ENCODE assay signal across 19 cellular contexts in genomic region chr4:6788123-6788522, GRCh38. TPM values are rescaled to one million over a fixed set of nuclear protein-coding genes. Genes with fewer than 3 reads are reported as not detected.
DNase-seq lines count a peak whose midpoint lies in the region; ATAC-seq, FAIRE-seq and TF ChIP-seq lines count a peak whose summit lies in the region.
"Had no signal": no experiment of that assay in that cellular context is flagged by ENCODE, and none has a peak within 500 bp of the region (broad histone marks: within the 10 kb centered on the region; RNA-seq: fewer than 3 reads in every experiment).

No MANE protein-coding gene starts in this region.

- FAIRE-seq in H54 (lab: Jason Lieb, UNC), result no peak
- FAIRE-seq: endometrium, frontal cortex, pancreas had no signal

- H3K4me1 ChIP-seq in CD4-positive, CD25-positive, alpha-beta regulatory T cell (ENCODE audit: control insufficient read depth, insufficient read depth, low read length, poor library complexity, severe bottlenecking), result peaks cover 28% of the 10 kb centered on the region
- peaks cover 7% of the 10 kb centered on the region for H3K4me1 ChIP-seq in IMR-90 (ENCODE audit: control insufficient read depth, insufficient read depth, low read length)
- H3K4me1 ChIP-seq: BE2C had no signal

- H3K36me3 Mint-ChIP-seq in CD4-positive, CD25-positive, alpha-beta regulatory T cell, result peaks cover 19% of the 10 kb centered on the region
- peaks cover 45% of the 10 kb centered on the region for H3K36me3 Mint-ChIP-seq in activated CD4-positive, alpha-beta memory T cell treated with anti-CD3 and anti-CD28 coated beads, Interleukin-2, amount 10 ng/mL, durations not matched to agents 7 days and 5 days (ENCODE audit: low read depth)
- H3K36me3 Mint-ChIP-seq in natural killer cell treated with Interleukin-12 subunit alpha and Interleukin-12 subunit beta and Interleukin-15 and Interleukin-18, amount 100 ng/mL, for 72 hours, result peaks cover 8% of the 10 kb centered on the region

- no peak overlapping the region for H3K23ac ChIP-seq in IMR-90 (ENCODE audit: low read depth, low read length)

- no peaks in the 10 kb centered on the region for H3K9me3 Mint-ChIP-seq in CD4-positive, CD25-positive, alpha-beta regulatory T cell
- peaks cover 3% of the 10 kb centered on the region for H3K9me3 Mint-ChIP-seq in activated CD4-positive, alpha-beta memory T cell treated with anti-CD3 and anti-CD28 coated beads, Interleukin-2, amount 10 ng/mL, durations not matched to agents 7 days and 5 days
- no peaks in the 10 kb centered on the region for H3K9me3 Mint-ChIP-seq in natural killer cell treated with Interleukin-12 subunit alpha and Interleukin-12 subunit beta and Interleukin-15 and Interleukin-18, amount 100 ng/mL, for 72 hours
- H3K9me3 Mint-ChIP-seq: activated naive CD4-positive, alpha-beta T cell treated with anti-CD3 and anti-CD28 coated beads, Interleukin-2, amount 50 U/mL, for 24 hours had no signal

- no peaks in the 10 kb centered on the region for H3K27me3 ChIP-seq in CD4-positive, CD25-positive, alpha-beta regulatory T cell (ENCODE audit: control insufficient read depth, insufficient read depth, low read length)
- no peaks in the 10 kb centered on the region for H3K27me3 ChIP-seq in IMR-90 (ENCODE audit: control insufficient read depth, insufficient read depth, low read length)
- H3K27me3 ChIP-seq: BE2C, pancreas, suprapubic skin had no signal

- H3K56ac ChIP-seq in IMR-90 (ENCODE audit: extremely low read depth, insufficient read depth, low read length), result no peak overlapping the region

- H3K27me3 Mint-ChIP-seq in CD4-positive, CD25-positive, alpha-beta regulatory T cell, result no peaks in the 10 kb centered on the region
- H3K27me3 Mint-ChIP-seq in activated CD4-positive, alpha-beta memory T cell treated with anti-CD3 and anti-CD28 coated beads, Interleukin-2, amount 10 ng/mL, durations not matched to agents 7 days and 5 days, result no peaks in the 10 kb centered on the region
- H3K27me3 Mint-ChIP-seq in natural killer cell treated with Interleukin-12 subunit alpha and Interleukin-12 subunit beta and Interleukin-15 and Interleukin-18, amount 100 ng/mL, for 72 hours, result no peaks in the 10 kb centered on the region
- H3K27me3 Mint-ChIP-seq: activated naive CD4-positive, alpha-beta T cell treated with anti-CD3 and anti-CD28 coated beads, Interleukin-2, amount 50 U/mL, for 24 hours had no signal

- CTCF ChIA-PET in IMR-90 (lab: Yijun Ruan, JAX), result interaction anchor here (0.7 kb wide), 1 partner anchor 406 kb away, joined by 3 read pairs; no protein-coding TSS in a partner anchor
- CTCF ChIA-PET in activated CD4-positive, alpha-beta memory T cell treated with anti-CD3 and anti-CD28 coated beads, Interleukin-2, amount 10 ng/mL, durations not matched to agents 7 days and 5 days (lab: Charles Lee), result interaction anchor here (0.5 to 1.4 kb wide), 2 partner anchors 71 to 85 kb away, joined by 3 to 4 read pairs; no protein-coding TSS in a partner anchor

- TF ChIP-seq RAD21 in IMR-90 (IDR thresholded peaks at IDR 0.05; ENCODE audit: low read length), result no peak

- no peak overlapping the region for H2AK9ac ChIP-seq in IMR-90 (replicated peaks; ENCODE audit: low read depth, low read length, poor library complexity)

- no peak overlapping the region for H2BK20ac ChIP-seq in IMR-90 (ENCODE audit: low read depth, low read length)

- H3K9me1 ChIP-seq in IMR-90 (ENCODE audit: insufficient read depth, low read length), result peaks cover 17% of the 10 kb centered on the region

- no peak overlapping the region for H2BK120ac ChIP-seq in IMR-90 (ENCODE audit: low read depth, low read length)

- DNase-seq in CD4-positive, CD25-positive, alpha-beta regulatory T cell, result no peak
- no peak for DNase-seq in IMR-90
- peak; percentile 33 for DNase-seq in activated CD4-positive, alpha-beta memory T cell treated with anti-CD3 and anti-CD28 coated beads, Interleukin-2, amount 10 ng/mL, durations not matched to agents 7 days and 5 days
- no peak for DNase-seq in natural killer cell treated with Interleukin-12 subunit alpha and Interleukin-12 subunit beta and Interleukin-15 and Interleukin-18, amount 100 ng/mL, for 72 hours (ENCODE audit: low spot score)
- no peak for DNase-seq in ureter (ENCODE audit: low spot score)
- DNase-seq in H54 (ENCODE audit: insufficient read length, low spot score), result no peak
- DNase-seq: activated CD4-positive, alpha-beta T cell treated with anti-CD3 and anti-CD28 coated beads, Interleukin-2, amount 50 U/mL, for 1 hour; BE2C; caudate nucleus; HCEC 1CT; NCI-H1930; NCI-H774; pancreas had no signal

- H4K8ac ChIP-seq in IMR-90 (ENCODE audit: low read depth in 2 of 2, low read length in 2 of 2), result no peak overlapping the region

- WGBS in IMR-90 (ENCODE audit: extremely low coverage in 2 of 2, insufficient read length in 1 of 2), 2 experiments, result 30% methylated on average over 2 of the region's 7 CpGs; no CpG with 5 or more reads in 1 of the 2 experiments

- H4K91ac ChIP-seq in IMR-90 (ENCODE audit: insufficient read depth, low read depth, low read length), result no peak overlapping the region

- no peak overlapping the region for H3K18ac ChIP-seq in IMR-90 (ENCODE audit: low read depth, low read length)

- dilution Hi-C loops in IMR-90 (cut with HindIII; ENCODE audit: low sequenced_read_pairs, unreplicated experiment), result no loop called here

- no peak overlapping the region for H2AK5ac ChIP-seq in IMR-90 (ENCODE audit: low read depth, low read length)

- H3K4me3 Mint-ChIP-seq in CD4-positive, CD25-positive, alpha-beta regulatory T cell, result peak overlapping the region; percentile 24 to 79 (median 49)
- no peak overlapping the region for H3K4me3 Mint-ChIP-seq in activated CD4-positive, alpha-beta memory T cell treated with anti-CD3 and anti-CD28 coated beads, Interleukin-2, amount 10 ng/mL, durations not matched to agents 7 days and 5 days
- H3K4me3 Mint-ChIP-seq in natural killer cell treated with Interleukin-12 subunit alpha and Interleukin-12 subunit beta and Interleukin-15 and Interleukin-18, amount 100 ng/mL, for 72 hours, result peak overlapping the region; percentile 37

- peaks cover 19 to 74% of the 10 kb centered on the region in 2 experiments for H3K79me1 ChIP-seq in IMR-90 (ENCODE audit: low read depth in 1 of 2, low read length in 2 of 2)

- H4K5ac ChIP-seq in IMR-90 (ENCODE audit: low read depth, low read length), result peak overlapping the region; percentile 39; the same call in 1 of the 2 replicates

- H2BK15ac ChIP-seq in IMR-90 (ENCODE audit: low read depth, low read length), result no peak overlapping the region

- intact Hi-C loops in IMR-90 (cut with micrococcal nuclease), result loop anchor here (10.0 kb wide), 1 partner anchor 197 kb away; no protein-coding TSS in a partner anchor

- no peak overlapping the region for H3K27ac ChIP-seq in CD4-positive, CD25-positive, alpha-beta regulatory T cell (ENCODE audit: insufficient read depth, low read length, poor library complexity, severe bottlenecking)
- no peak overlapping the region for H3K27ac ChIP-seq in IMR-90 (ENCODE audit: insufficient read depth, low read length)
- H3K27ac ChIP-seq: pancreas, suprapubic skin had no signal

- peak overlapping the region; percentile 37 for H3K4me3 ChIP-seq in CD4-positive, CD25-positive, alpha-beta regulatory T cell (ENCODE audit: low read depth, low read length)
- no peak overlapping the region for H3K4me3 ChIP-seq in IMR-90 (ENCODE audit: insufficient read depth, low read depth, low read length)
- H3K4me3 ChIP-seq: pancreas, suprapubic skin had no signal

- no peaks in the 10 kb centered on the region for H3K9me3 ChIP-seq in CD4-positive, CD25-positive, alpha-beta regulatory T cell (ENCODE audit: control insufficient read depth in 2 of 2, low read length in 2 of 2)
- no peaks in the 10 kb centered on the region for H3K9me3 ChIP-seq in IMR-90 (ENCODE audit: control insufficient read depth, insufficient read depth, low read length)
- H3K9me3 ChIP-seq: BE2C, pancreas, suprapubic skin had no signal

- peak overlapping the region; percentile 12 to 83 (median 16) for H3K27ac Mint-ChIP-seq in CD4-positive, CD25-positive, alpha-beta regulatory T cell
- peak overlapping the region; percentile 53 for H3K27ac Mint-ChIP-seq in activated CD4-positive, alpha-beta memory T cell treated with anti-CD3 and anti-CD28 coated beads, Interleukin-2, amount 10 ng/mL, durations not matched to agents 7 days and 5 days
- H3K27ac Mint-ChIP-seq in natural killer cell treated with Interleukin-12 subunit alpha and Interleukin-12 subunit beta and Interleukin-15 and Interleukin-18, amount 100 ng/mL, for 72 hours, result peak overlapping the region; percentile 31 to 63

- peaks cover 38 to 69% (median 54%) of the 10 kb centered on the region in 4 donors for H3K4me1 Mint-ChIP-seq in CD4-positive, CD25-positive, alpha-beta regulatory T cell
- peaks cover 60% of the 10 kb centered on the region for H3K4me1 Mint-ChIP-seq in activated CD4-positive, alpha-beta memory T cell treated with anti-CD3 and anti-CD28 coated beads, Interleukin-2, amount 10 ng/mL, durations not matched to agents 7 days and 5 days
- H3K4me1 Mint-ChIP-seq in natural killer cell treated with Interleukin-12 subunit alpha and Interleukin-12 subunit beta and Interleukin-15 and Interleukin-18, amount 100 ng/mL, for 72 hours (ENCODE audit: low read depth in 2 of 2), result peaks cover 41 to 49% of the 10 kb centered on the region in 2 donors

- POLR2A ChIA-PET in IMR-90 (lab: Charles Lee; ENCODE audit: unreplicated experiment), result no interaction called here
- POLR2A ChIA-PET in activated CD4-positive, alpha-beta memory T cell treated with anti-CD3 and anti-CD28 coated beads, Interleukin-2, amount 10 ng/mL, durations not matched to agents 7 days and 5 days (lab: Charles Lee), result no interaction called here

- no peak for ATAC-seq in CD4-positive, CD25-positive, alpha-beta regulatory T cell (ENCODE audit: low read depth in 2 of 2)
- ATAC-seq in IMR-90 (ENCODE audit: low read depth) (no peak), GM19328 (IDR thresholded peaks at IDR 0.05; ENCODE audit: unreplicated experiment) (no peak), GM19467 (IDR thresholded peaks at IDR 0.05; ENCODE audit: unreplicated experiment) (no peak)
- no peak for ATAC-seq in natural killer cell treated with Interleukin-12 subunit alpha and Interleukin-12 subunit beta and Interleukin-15 and Interleukin-18, amount 100 ng/mL, for 72 hours
- ATAC-seq: pancreas had no signal

- H3K36me3 ChIP-seq in CD4-positive, CD25-positive, alpha-beta regulatory T cell (ENCODE audit: control insufficient read depth, insufficient read depth, low read length), result peaks cover 11% of the 10 kb centered on the region
- H3K36me3 ChIP-seq in IMR-90 (ENCODE audit: control insufficient read depth, insufficient read depth, low read length), result 0 out of 2 replicates have a peak, but pooled peaks cover 1% of the 10 kb centered on the region
- H3K36me3 ChIP-seq: pancreas had no signal

- peaks cover 78% of the 10 kb centered on the region for H4K20me1 ChIP-seq in IMR-90 (ENCODE audit: insufficient read depth, low read length)

- BruUV-seq in IMR-90 (replicated peaks; lab: Mats Ljungman, UMichigan), result no TSS peak

- H3K4me2 ChIP-seq in IMR-90 (ENCODE audit: low read depth, low read length), result no peak overlapping the region

- in situ Hi-C loops in IMR-90 (cut with MboI; ENCODE audit: low sequenced_read_pairs), result no loop called here

- H3K4ac ChIP-seq in IMR-90 (ENCODE audit: low read depth, low read length), result no peak overlapping the region

- TF ChIP-seq POLR2A in IMR-90 (IDR thresholded peaks at IDR 0.05; ENCODE audit: low read depth, low read length) (no peak), H54 (IDR thresholded peaks at IDR 0.05; ENCODE audit: low read depth, low read length) (no peak)

- H2AFZ ChIP-seq in IMR-90 (replicated peaks; ENCODE audit: low read length, poor library complexity), result no peak overlapping the region

- TF ChIP-seq CTCF in IMR-90 (conservative IDR thresholded peaks at IDR 0.05; ENCODE audit: low read depth, low read length), result no peak

- no peak overlapping the region for H2BK5ac ChIP-seq in IMR-90 (ENCODE audit: low read depth, low read length, poor library complexity, severe bottlenecking)

- no peak overlapping the region for H3K14ac ChIP-seq in IMR-90 (replicated peaks; ENCODE audit: low read depth, low read length)

- no peak overlapping the region for H3K9ac ChIP-seq in IMR-90 (ENCODE audit: low read depth, low read length)

RNA-seq across cellular contexts. Expression of gene KIAA0232, which starts 5.6 kb away (rescaled TPM):
- total RNA-seq in CD4-positive, CD25-positive, alpha-beta regulatory T cell, result 25.3 TPM
- 10 to 100 TPM in 2 of 4 donors, 1 to 10 TPM in 2; 5.6 to 16.7 (median 10.8) TPM for polyA plus RNA-seq in CD4-positive, CD25-positive, alpha-beta regulatory T cell
- total RNA-seq in IMR-90 (2012; rRNA removed) (19.5 and 23.1 TPM in 2 replicates), ureter (40.4 TPM)
- 5.8 and 6.8 TPM in 2 replicates for polyA plus RNA-seq in IMR-90 (2012; rRNA removed)
- 1.8 and 4.3 TPM in 2 replicates for polyA plus RNA-seq in IMR-90 (2012; cell fraction: cytosol; rRNA removed)
- polyA plus RNA-seq in IMR-90 (2012; cell fraction: nucleus; rRNA removed; ENCODE audit: low replicate concordance), result 3.7 and 10.2 TPM in 2 replicates
- total RNA-seq in activated CD4-positive, alpha-beta memory T cell treated with anti-CD3 and anti-CD28 coated beads, Interleukin-2, amount 10 ng/mL, durations not matched to agents 7 days and 5 days, result 10 to 100 TPM; 23.2 to 24.1 TPM
- total RNA-seq in natural killer cell treated with Interleukin-12 subunit alpha and Interleukin-12 subunit beta and Interleukin-15 and Interleukin-18, amount 100 ng/mL, for 72 hours, result 10 to 100 TPM; 19.5 to 20.6 TPM
